ENCODE assay signal across 2 cellular contexts in genomic region chr16:81855552-81856153, GRCh38.
TF ChIP-seq lines count a peak whose summit lies in the region.

No MANE protein-coding gene starts in this region.

TF ChIP-seq in SK-N-SH treated with all-trans-retinoic acid at 6 μM for 48 hours, 23 proteins besides CTCF, POLR2A, EP300 and RAD21:
- TF ChIP-seq ZFP3 (CRISPR knock-in tag; IDR thresholded peaks at IDR 0.05) (peak; percentile 65; the same call in 1 of the 2 replicates), ARNTL (CRISPR knock-in tag; IDR thresholded peaks at IDR 0.05; ENCODE audit: borderline replicate concordance, low read depth) (no peak)

TF ChIP-seq in SK-N-SH, 30 proteins besides CTCF, POLR2A, EP300 and RAD21:
- TF ChIP-seq NFIC (IDR thresholded peaks at IDR 0.05; ENCODE audit: borderline replicate concordance) (no peak), USF1 (IDR thresholded peaks at IDR 0.05; ENCODE audit: borderline replicate concordance, low read depth) (no peak), FOXM1 (IDR thresholded peaks at IDR 0.05; ENCODE audit: low read depth) (no peak)
